Comparison of ENCODE assay signal across 8 cellular contexts in the genomic region with DNA sequence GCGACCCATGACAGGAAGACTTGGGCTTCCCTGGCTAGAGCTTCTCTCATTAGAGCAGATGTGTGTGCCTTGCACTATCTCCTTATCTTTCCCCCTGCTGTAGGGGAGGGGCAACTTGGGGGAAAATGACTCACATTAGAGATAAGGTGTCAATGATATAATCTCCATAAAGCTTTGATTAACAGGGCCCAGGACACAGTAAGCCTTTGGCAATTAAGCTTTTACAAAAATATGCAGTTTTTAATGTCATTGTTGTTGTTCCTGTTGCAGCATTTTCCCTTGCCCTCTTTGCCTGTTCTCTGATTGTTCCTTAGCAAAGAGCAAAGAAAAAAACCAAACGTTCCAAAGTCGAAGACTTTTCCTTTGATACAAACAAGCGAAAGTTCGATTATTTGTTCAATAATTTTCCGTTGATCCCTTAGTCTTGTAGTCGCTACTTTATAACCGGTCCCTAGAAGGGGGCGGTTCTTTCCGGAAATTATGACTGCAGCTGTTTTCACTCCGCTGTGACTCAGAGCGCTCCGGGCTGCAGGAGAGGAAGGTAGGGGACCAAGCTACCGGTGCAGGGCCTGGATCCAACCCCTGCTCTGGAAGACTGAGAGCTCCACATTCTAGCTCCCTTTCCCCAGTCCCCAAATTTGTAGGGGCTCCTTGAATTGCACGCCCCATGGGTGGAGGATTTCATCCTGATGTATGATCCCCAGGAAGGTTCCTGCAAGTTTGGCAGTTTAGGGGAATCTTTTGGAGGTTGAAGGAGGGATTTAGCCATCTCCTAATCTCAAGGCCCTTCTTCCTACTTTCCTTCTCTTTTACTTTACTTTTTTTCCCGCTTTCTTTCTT. TPM values are rescaled to one million over a fixed set of nuclear protein-coding genes. Genes with fewer than 3 reads are reported as not detected.
DNase-seq lines count a peak whose midpoint lies in the region; ATAC-seq, FAIRE-seq and TF ChIP-seq lines count a peak whose summit lies in the region.

A gene with protein sequence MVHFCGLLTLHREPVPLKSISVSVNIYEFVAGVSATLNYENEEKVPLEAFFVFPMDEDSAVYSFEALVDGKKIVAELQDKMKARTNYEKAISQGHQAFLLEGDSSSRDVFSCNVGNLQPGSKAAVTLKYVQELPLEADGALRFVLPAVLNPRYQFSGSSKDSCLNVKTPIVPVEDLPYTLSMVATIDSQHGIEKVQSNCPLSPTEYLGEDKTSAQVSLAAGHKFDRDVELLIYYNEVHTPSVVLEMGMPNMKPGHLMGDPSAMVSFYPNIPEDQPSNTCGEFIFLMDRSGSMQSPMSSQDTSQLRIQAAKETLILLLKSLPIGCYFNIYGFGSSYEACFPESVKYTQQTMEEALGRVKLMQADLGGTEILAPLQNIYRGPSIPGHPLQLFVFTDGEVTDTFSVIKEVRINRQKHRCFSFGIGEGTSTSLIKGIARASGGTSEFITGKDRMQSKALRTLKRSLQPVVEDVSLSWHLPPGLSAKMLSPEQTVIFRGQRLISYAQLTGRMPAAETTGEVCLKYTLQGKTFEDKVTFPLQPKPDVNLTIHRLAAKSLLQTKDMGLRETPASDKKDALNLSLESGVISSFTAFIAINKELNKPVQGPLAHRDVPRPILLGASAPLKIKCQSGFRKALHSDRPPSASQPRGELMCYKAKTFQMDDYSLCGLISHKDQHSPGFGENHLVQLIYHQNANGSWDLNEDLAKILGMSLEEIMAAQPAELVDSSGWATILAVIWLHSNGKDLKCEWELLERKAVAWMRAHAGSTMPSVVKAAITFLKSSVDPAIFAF (plus strand): TSS at position 509 of the 840 bp plus-strand sequence. CDS start 2,062 bp downstream, outside the sequence.

- H3K4me1 ChIP-seq in H1 (replicated peaks in 1 of 4; ENCODE audit: control insufficient read depth in 3 of 4, insufficient read depth in 4 of 4, low read length in 3 of 4): peaks cover 0 to 8% (median 4%) of the 10 kb centered on the region in 4 experiments; a peak in 4 of 7 replicates

- peak within 1 kb of the TSS; percentile 69 to 70 for H3K4me2 ChIP-seq in H1 (ENCODE audit: insufficient read depth in 1 of 2, low read depth in 2 of 2, low read length in 2 of 2)

- TF ChIP-seq CTCF in AG09319 (IDR thresholded peaks at IDR 0.05; ENCODE audit: low read depth, low read length) (no peak), H1 (IDR thresholded peaks at IDR 0.05; ENCODE audit: control extremely low read depth in 1 of 3, insufficient read depth in 1 of 3, low read depth in 1 of 3, low read length in 3 of 3) (no peak)

- H3K23me2 ChIP-seq in H1 (ENCODE audit: low read depth, low read length): 0 out of 2 replicates have a peak, but pooled peaks cover 8% of the 10 kb centered on the region

- peak within 1 kb of the TSS; percentile 96 for H2AFZ ChIP-seq in H1 (ENCODE audit: low read length)

- no peaks in the 10 kb centered on the region for H3K9me3 ChIP-seq in H1 (ENCODE audit: insufficient read depth in 2 of 2, low read depth in 1 of 2, low read length in 1 of 2)

- H3K9ac ChIP-seq in H1 (replicated peaks in 1 of 4; ENCODE audit: extremely low read depth in 1 of 4, low read depth in 3 of 4, low read length in 3 of 4): peak within 1 kb of the TSS in 2 of 4 experiments; percentile 10 to 24; a peak in 1 of 7 replicates

- H3K27ac ChIP-seq in H1 (ENCODE audit: low read depth, low read length): no peak within 1 kb of the TSS

- H2BK20ac ChIP-seq in H1 (ENCODE audit: low read length): no peak within 1 kb of the TSS

- peak within 1 kb of the TSS; percentile 55 to 70 (median 63) for H3K4me3 ChIP-seq in H1 (ENCODE audit: extremely low read depth in 1 of 4, insufficient read depth in 2 of 4, low read depth in 3 of 4, low read length in 4 of 4)

- no peak within 1 kb of the TSS for H4K8ac ChIP-seq in H1 (ENCODE audit: extremely low read depth, insufficient read depth, low read length)

- 0 out of 2 replicates have a peak within 1 kb of the TSS, but pooled peaks have one; percentile 15 for H3K18ac ChIP-seq in H1 (ENCODE audit: extremely low read depth, low read length)

- no peak within 1 kb of the TSS for H3K56ac ChIP-seq in H1 (replicated peaks; ENCODE audit: insufficient read length, low read depth, low read length)

- no peak within 1 kb of the TSS for H3K23ac ChIP-seq in H1 (ENCODE audit: insufficient read length)

- H3K14ac ChIP-seq in H1 (ENCODE audit: insufficient read length): no peak within 1 kb of the TSS

- no peaks in the 10 kb centered on the region for H3K79me2 ChIP-seq in H1 (ENCODE audit: control insufficient read depth in 1 of 2, insufficient read depth in 2 of 2, low read length in 2 of 2)

- H2BK12ac ChIP-seq in H1 (ENCODE audit: low read depth, low read length): no peak within 1 kb of the TSS

- no peak within 1 kb of the TSS for H2AK5ac ChIP-seq in H1 (ENCODE audit: low read depth, low read length)

- H3K36me3 ChIP-seq in H1 (ENCODE audit: control insufficient read depth in 2 of 4, insufficient read depth in 4 of 4, low read length in 3 of 4): peaks cover 2 to 22% (median 8%) of the 10 kb centered on the region in 4 experiments; a peak in 5 of 8 replicates

- H2BK120ac ChIP-seq in H1 (replicated peaks; ENCODE audit: low read depth, low read length): no peak within 1 kb of the TSS

- no peaks in the 10 kb centered on the region; the same call in 1 of the 2 replicates for H3K79me1 ChIP-seq in H1 (ENCODE audit: low read depth, low read length)

- no peak within 1 kb of the TSS for H2BK15ac ChIP-seq in H1 (ENCODE audit: low read length)

- WGBS in H1 (ENCODE audit: extremely low coverage in 1 of 2, insufficient coverage in 1 of 2, insufficient read length in 1 of 2, insufficient replicate concordance in 2 of 2, low coverage in 1 of 2, low lambda C conversion rate in 2 of 2, missing lambda C conversion rate in 1 of 2), 2 experiments: 9% methylated on average over 16 of the region's 16 CpGs; no CpG with 5 or more reads in 1 of the 2 experiments

- FAIRE-seq in H1 (lab: Jason Lieb, UNC): peak; percentile 89

- no peak within 1 kb of the TSS for H4K5ac ChIP-seq in H1 (ENCODE audit: insufficient read length, low read depth, low read length)

- peak in 1 of 2 experiments; percentile 15; a peak in 1 of 4 replicates for TF ChIP-seq RAD21 in H1 (IDR thresholded peaks at IDR 0.05 in 1 of 2, conservative IDR thresholded peaks at IDR 0.05 in 1 of 2; ENCODE audit: low read depth in 2 of 2, low read length in 2 of 2)

- H4K20me1 ChIP-seq in H1 (replicated peaks in 1 of 2; ENCODE audit: control insufficient read depth in 1 of 2, insufficient read depth in 2 of 2, low read length in 2 of 2): no peaks in the 10 kb centered on the region

- CTCF ChIA-PET in H1 (lab: Charles Lee; ENCODE audit: partially characterized antibody): interaction anchor here (0.9 to 3.0 kb wide), 8 partner anchors 8 to 162 kb away, joined by 3 to 11 read pairs (median 5); no protein-coding TSS in a partner anchor

- no peak within 1 kb of the TSS for H3K4ac ChIP-seq in H1 (replicated peaks; ENCODE audit: insufficient read length, low read depth, low read length)

- no peak for TF ChIP-seq EP300 in H1 (IDR thresholded peaks at IDR 0.05; ENCODE audit: borderline replicate concordance in 1 of 2, low read depth in 2 of 2, low read length in 2 of 2)

- H4K91ac ChIP-seq in H1 (replicated peaks; ENCODE audit: insufficient read length, low read length): no peak within 1 kb of the TSS

- POLR2A ChIA-PET in H1 (lab: Charles Lee; ENCODE audit: partially characterized antibody): interaction anchor here (0.7 to 1.8 kb wide), 5 partner anchors 11 to 39 kb away, joined by 3 to 5 read pairs (median 3); no protein-coding TSS in a partner anchor

- no peaks in the 10 kb centered on the region for H3K27me3 ChIP-seq in H1 (replicated peaks in 1 of 4; ENCODE audit: control insufficient read depth in 3 of 4, extremely low read depth in 1 of 4, insufficient read depth in 3 of 4, low read length in 3 of 4)

- peak; percentile 48 to 81 for TF ChIP-seq POLR2A in H1 (IDR thresholded peaks at IDR 0.05; ENCODE audit: control extremely low read depth in 1 of 2, low read depth in 2 of 2, low read length in 2 of 2)

- no peak within 1 kb of the TSS for H2BK5ac ChIP-seq in H1 (ENCODE audit: low read depth, low read length)

- DNase-seq in AG09319 (ENCODE audit: extremely low read depth, low read depth) (peak; percentile 61), NCI-H69 (lab: John Stamatoyannopoulos, UW) (peak; percentile 42), H1 (ENCODE audit: low read depth in 1 of 2, low spot score in 2 of 2) (peak; percentile 57 to 70), medulla oblongata (ENCODE audit: extremely low spot score) (peak; percentile 81)
- DNase-seq in activated CD8-positive, alpha-beta memory T cell treated with anti-CD3 and anti-CD28 coated beads for 24 hours: peak; percentile 82
- peak; percentile 62 for DNase-seq in stimulated activated CD8-positive, alpha-beta memory T cell treated with anti-CD3 and anti-CD28 coated beads, Interleukin-12 subunit alpha, Interleukin-12 subunit beta, amount 100 ng/mL, for 1 hour (ENCODE audit: low read depth)

- ATAC-seq in GM18873 (IDR thresholded peaks at IDR 0.05; ENCODE audit: low FRiP score, unreplicated experiment): peak; percentile 98
- peak; percentile 100 for ATAC-seq in HG03108 (IDR thresholded peaks at IDR 0.05; ENCODE audit: unreplicated experiment)

TF ChIP-seq in H1, 55 proteins besides CTCF, POLR2A, EP300 and RAD21 (continues in another document):
- TF ChIP-seq BRCA1 (IDR thresholded peaks at IDR 0.05; ENCODE audit: low read depth, low read length) (no peak), CBX8 (IDR thresholded peaks at IDR 0.05; ENCODE audit: borderline replicate concordance, low read depth, low read length) (no peak), CREB1 (IDR thresholded peaks at IDR 0.05) (no peak; the same call in 1 of the 2 replicates), CHD1 (IDR thresholded peaks at IDR 0.05; ENCODE audit: low read depth, low read length) (no peak), JUND (IDR thresholded peaks at IDR 0.05; ENCODE audit: low read length) (peak; percentile 60), RNF2 (IDR thresholded peaks at IDR 0.05; ENCODE audit: borderline replicate concordance, low read depth, low read length, missing control alignments, poor library complexity, severe bottlenecking) (no peak), GABPA (IDR thresholded peaks at IDR 0.05; ENCODE audit: borderline replicate concordance, insufficient read depth, low read length) (no peak), ZNF274 (IDR thresholded peaks at IDR 0.05; ENCODE audit: borderline replicate concordance, extremely low read depth, low read length) (no peak), SP4 (IDR thresholded peaks at IDR 0.05; ENCODE audit: low read length) (no peak), SP2 (IDR thresholded peaks at IDR 0.05; ENCODE audit: low read length) (no peak)

RNA-seq across cellular contexts. Expression of the gene that starts here (rescaled TPM):
- 18.8 and 20.4 TPM in 2 replicates for total RNA-seq in H1 (2021; fragmentation: NEBNext Ultra II Directional; extraction: Animal tissue kit (Norgen Biotek cat#: 25700))
- 8.7 and 12.5 TPM in 2 replicates for polyA plus RNA-seq in H1 (2011; rRNA removed)
- 14.9 TPM for polyA plus RNA-seq in H1 (2011; cell fraction: cytosol; rRNA removed)
- polyA plus RNA-seq in H1 (2011; cell fraction: nucleus; rRNA removed): 21.1 TPM
- 13.9 to 19.8 TPM (median 16.3 TPM) in 4 replicates for polyA plus RNA-seq in H1 (2012, experiment 1 of 2)
- 7.7 TPM for polyA plus RNA-seq in H1 (2012, experiment 2 of 2)
- 17.1 TPM for polyA plus RNA-seq in H1 (2013, experiment 1 of 2)
- 16.7 TPM for polyA plus RNA-seq in H1 (2013, experiment 2 of 2)
- 20.0 and 28.5 TPM in 2 replicates for polyA minus RNA-seq in H1 (2011; rRNA and poly(A)+ RNA removed)
- 7.8 TPM for polyA minus RNA-seq in H1 (2011; cell fraction: cytosol; rRNA and poly(A)+ RNA removed)
- polyA minus RNA-seq in H1 (2011; cell fraction: nucleus; rRNA and poly(A)+ RNA removed): 20.6 TPM
